8 cellular contexts compared by ENCODE assay signal in genomic region chr3:34260266-34260990, GRCh38.
DNase-seq lines count a peak whose midpoint lies in the region; ATAC-seq and TF ChIP-seq lines count a peak whose summit lies in the region.

No MANE protein-coding gene starts in this region.

- no peaks in the 10 kb centered on the region for H3K36me3 Mint-ChIP-seq in CD4-positive, alpha-beta memory T cell

- no peaks in the 10 kb centered on the region for H3K9me3 Mint-ChIP-seq in CD4-positive, alpha-beta memory T cell

- no peak overlapping the region for H3K4me3 ChIP-seq in BLaER1 treated with 17β-estradiol and CSF1 and Interleukin-3, amounts not matched to agents 10 nM and 100 nM
- H3K4me3 ChIP-seq in prostate gland: no peak overlapping the region
- H3K4me3 ChIP-seq in CD4-positive, alpha-beta memory T cell (ENCODE audit: low read length in 2 of 2): no peak overlapping the region

- TF ChIP-seq CTCF in VCaP (conservative IDR thresholded peaks at IDR 0.05) (peak; percentile 92), prostate gland (IDR thresholded peaks at IDR 0.05) (peak; percentile 38 to 54 (median 48))

- no peaks in the 10 kb centered on the region for H3K36me3 ChIP-seq in BLaER1 treated with 17β-estradiol and CSF1 and Interleukin-3, amounts not matched to agents 10 nM and 100 nM
- no peaks in the 10 kb centered on the region for H3K36me3 ChIP-seq in prostate gland
- no peaks in the 10 kb centered on the region for H3K36me3 ChIP-seq in CD4-positive, alpha-beta memory T cell (ENCODE audit: insufficient read depth, low read length)

- POLR2A ChIA-PET in CD4-positive, alpha-beta memory T cell (lab: Charles Lee; ENCODE audit: partially characterized antibody): no interaction called here

- WGBS in prostate gland: 91% methylated on average over 2 of the region's 2 CpGs

- H4K20me1 ChIP-seq in BLaER1 treated with 17β-estradiol and CSF1 and Interleukin-3, amounts not matched to agents 10 nM and 100 nM: no peaks in the 10 kb centered on the region

- peak; percentile 51 for TF ChIP-seq RAD21 in Ishikawa (IDR thresholded peaks at IDR 0.05; ENCODE audit: low read depth)

- peak; percentile 42 for ATAC-seq in GM18511 (IDR thresholded peaks at IDR 0.05; ENCODE audit: unreplicated experiment)

- H3K27me3 Mint-ChIP-seq in CD4-positive, alpha-beta memory T cell: peaks cover 3 to 7% of the 10 kb centered on the region in 2 donors

- CTCF ChIA-PET in CD4-positive, alpha-beta memory T cell (lab: Charles Lee; ENCODE audit: partially characterized antibody): interaction anchor here (0.9 to 1.9 kb wide), 5 partner anchors 9 to 377 kb away, joined by 3 to 6 read pairs (median 3); no protein-coding TSS in a partner anchor

- H3K27ac Mint-ChIP-seq in CD4-positive, alpha-beta memory T cell: no peak overlapping the region

- no peaks in the 10 kb centered on the region for H3K4me1 Mint-ChIP-seq in CD4-positive, alpha-beta memory T cell

- DNase-seq in germinal center (ENCODE audit: low spot score) (peak; percentile 41), prostate gland (ENCODE audit: low spot score) (peak; percentile 40), NCI-H146 (lab: John Stamatoyannopoulos, UW) (no peak)
- DNase-seq in CD4-positive, alpha-beta memory T cell: no peak

- H3K4me1 ChIP-seq in BLaER1 treated with 17β-estradiol and CSF1 and Interleukin-3, amounts not matched to agents 10 nM and 100 nM: peaks cover 37 to 52% (median 47%) of the 10 kb centered on the region in 10 experiments
- no peaks in the 10 kb centered on the region for H3K4me1 ChIP-seq in prostate gland (replicated peaks)
- H3K4me1 ChIP-seq in CD4-positive, alpha-beta memory T cell (ENCODE audit: insufficient read depth, low read length): no peaks in the 10 kb centered on the region

- TF ChIP-seq EP300 in Ishikawa (IDR thresholded peaks at IDR 0.05; ENCODE audit: borderline replicate concordance): no peak

- H3K4me3 Mint-ChIP-seq in CD4-positive, alpha-beta memory T cell: no peak overlapping the region

- H3K9me3 ChIP-seq in BLaER1 treated with 17β-estradiol and CSF1 and Interleukin-3, amounts not matched to agents 10 nM and 100 nM (replicated peaks in 1 of 11): no peaks in the 10 kb centered on the region
- no peaks in the 10 kb centered on the region for H3K9me3 ChIP-seq in prostate gland
- H3K9me3 ChIP-seq in CD4-positive, alpha-beta memory T cell (ENCODE audit: control insufficient read depth in 1 of 2, low read length in 2 of 2): no peaks in the 10 kb centered on the region

- no peaks in the 10 kb centered on the region for H3K27me3 ChIP-seq in BLaER1 treated with 17β-estradiol and CSF1 and Interleukin-3, amounts not matched to agents 10 nM and 100 nM
- no peaks in the 10 kb centered on the region for H3K27me3 ChIP-seq in prostate gland (replicated peaks; ENCODE audit: insufficient read depth)
- H3K27me3 ChIP-seq in CD4-positive, alpha-beta memory T cell (ENCODE audit: insufficient read depth, low read length): no peaks in the 10 kb centered on the region

- no peak overlapping the region for H3K27ac ChIP-seq in BLaER1 treated with 17β-estradiol and CSF1 and Interleukin-3, amounts not matched to agents 10 nM and 100 nM
- H3K27ac ChIP-seq in VCaP (no peak overlapping the region), prostate gland (no peak overlapping the region)
- H3K27ac ChIP-seq in CD4-positive, alpha-beta memory T cell (ENCODE audit: low read depth, low read length): no peak overlapping the region

- intact Hi-C loops in prostate gland (cut with DNase I): loop anchor here (5.0 kb wide), 1 partner anchor 422 kb away; no protein-coding TSS in a partner anchor
- intact Hi-C loops in CD4-positive, alpha-beta memory T cell (cut with micrococcal nuclease): no loop called here

- no peak overlapping the region for H3K9ac ChIP-seq in BLaER1 treated with 17β-estradiol and CSF1 and Interleukin-3, amounts not matched to agents 10 nM and 100 nM

- H3K4me2 ChIP-seq in BLaER1 treated with 17β-estradiol and CSF1 and Interleukin-3, amounts not matched to agents 10 nM and 100 nM: peak overlapping the region in 6 of 11 experiments; percentile 4 to 49 (median 18); a peak in 10 of 22 replicates

- no peak for TF ChIP-seq POLR2A in prostate gland (IDR thresholded peaks at IDR 0.05)

TF ChIP-seq in Ishikawa, 13 proteins besides CTCF, POLR2A, EP300 and RAD21:
- no peak for TF ChIP-seq EGR1 (IDR thresholded peaks at IDR 0.05)
- no peak for TF ChIP-seq TCF12 (IDR thresholded peaks at IDR 0.05; ENCODE audit: low read depth)
- TF ChIP-seq, protein P1, sequence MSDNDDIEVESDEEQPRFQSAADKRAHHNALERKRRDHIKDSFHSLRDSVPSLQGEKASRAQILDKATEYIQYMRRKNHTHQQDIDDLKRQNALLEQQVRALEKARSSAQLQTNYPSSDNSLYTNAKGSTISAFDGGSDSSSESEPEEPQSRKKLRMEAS (IDR thresholded peaks at IDR 0.05): no peak
- TF ChIP-seq CREB1 (IDR thresholded peaks at IDR 0.05; ENCODE audit: low read depth): no peak
- no peak for TF ChIP-seq ZBTB7A (IDR thresholded peaks at IDR 0.05; ENCODE audit: low read depth)
- no peak for TF ChIP-seq USF1 (IDR thresholded peaks at IDR 0.05)
- no peak for TF ChIP-seq CEBPB (IDR thresholded peaks at IDR 0.05)
- no peak for TF ChIP-seq NFIC (IDR thresholded peaks at IDR 0.05)
- no peak for TF ChIP-seq TAF1 (IDR thresholded peaks at IDR 0.05; ENCODE audit: low read depth)
- TF ChIP-seq REST (IDR thresholded peaks at IDR 0.05; ENCODE audit: low read depth): no peak
- TF ChIP-seq YY1 (IDR thresholded peaks at IDR 0.05; ENCODE audit: low read depth): no peak
- no peak for TF ChIP-seq TEAD4 (IDR thresholded peaks at IDR 0.05)
- no peak for TF ChIP-seq FOXM1 (IDR thresholded peaks at IDR 0.05; ENCODE audit: borderline replicate concordance, low read depth)

Comparison
In these comparisons a context has a peak if more than half of its experiments do, and no peak if none do; other contexts are left out.
1. DNase-seq: peak in germinal center (single experiment) and prostate gland (single experiment); none in CD4-positive, alpha-beta memory T cell (0 of 5) and NCI-H146 (single experiment).